18 cellular contexts compared by ENCODE assay signal in the genomic region with DNA sequence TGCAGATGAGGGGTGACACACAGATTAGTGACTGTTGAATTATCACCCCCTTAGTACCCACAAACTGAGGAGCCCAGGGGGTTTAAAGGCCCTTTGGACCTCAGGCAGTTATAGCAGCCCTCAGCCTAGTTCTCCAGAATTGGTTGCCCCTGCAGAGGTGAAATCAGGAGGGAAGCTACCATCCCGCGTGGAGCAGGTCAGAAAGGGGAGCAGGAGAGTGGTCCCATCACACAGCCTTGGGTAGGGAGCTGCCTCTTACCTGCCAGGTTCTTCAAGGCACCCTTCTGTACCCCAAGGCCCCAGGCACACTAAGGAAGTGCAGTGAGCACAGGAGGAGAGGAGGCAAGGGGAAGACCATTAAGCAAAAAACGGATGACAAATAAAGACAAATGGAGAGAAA.
"Had no signal": no experiment of that assay in that cellular context is flagged by ENCODE, and none has a peak within 500 bp of the region (broad histone marks: within the 10 kb centered on the region; RNA-seq: fewer than 3 reads in every experiment).

No MANE protein-coding gene starts in this region.

- H3K4me1 Mint-ChIP-seq: activated naive CD4-positive, alpha-beta T cell treated with anti-CD3 and anti-CD28 coated beads, Interleukin-2, amount 10 ng/mL, durations not matched to agents 7 days and 5 days; memory B cell had no signal

- H3K9me3 Mint-ChIP-seq: activated CD4-positive, alpha-beta memory T cell treated with anti-CD3 and anti-CD28 coated beads for 36 hours; activated naive CD4-positive, alpha-beta T cell treated with anti-CD3 and anti-CD28 coated beads, Interleukin-2, amount 10 ng/mL, durations not matched to agents 7 days and 5 days; effector memory CD8-positive, alpha-beta T cell; memory B cell; T-helper 1 cell treated with Interleukin-12 subunit alpha and Interleukin-12 subunit beta and Interleukin-4 antibody, amounts not matched to agents 30 μg/mL and 1 μg/mL, for 36 hours had no signal

- H3K27me3 ChIP-seq: cardiac muscle cell, esophagus muscularis mucosa, hepatocyte, tibial artery had no signal

- H3K4me3 ChIP-seq: cardiac muscle cell, esophagus muscularis mucosa, hepatocyte, tibial artery had no signal

- H3K27ac Mint-ChIP-seq: activated CD4-positive, alpha-beta memory T cell treated with anti-CD3 and anti-CD28 coated beads for 36 hours; activated naive CD4-positive, alpha-beta T cell treated with anti-CD3 and anti-CD28 coated beads, Interleukin-2, amount 10 ng/mL, durations not matched to agents 7 days and 5 days; effector memory CD8-positive, alpha-beta T cell; memory B cell; progenitor cell of endocrine pancreas; T-helper 1 cell treated with Interleukin-12 subunit alpha and Interleukin-12 subunit beta and Interleukin-4 antibody, amounts not matched to agents 30 μg/mL and 1 μg/mL, for 36 hours had no signal

- H3K36me3 Mint-ChIP-seq: activated CD4-positive, alpha-beta memory T cell treated with anti-CD3 and anti-CD28 coated beads for 36 hours; activated naive CD4-positive, alpha-beta T cell treated with anti-CD3 and anti-CD28 coated beads, Interleukin-2, amount 10 ng/mL, durations not matched to agents 7 days and 5 days; memory B cell had no signal

- ATAC-seq: effector memory CD8-positive, alpha-beta T cell; left cardiac atrium had no signal

- H3K36me3 ChIP-seq: cardiac muscle cell, esophagus muscularis mucosa, tibial artery had no signal

- DNase-seq: activated CD4-positive, alpha-beta memory T cell treated with anti-CD3 and anti-CD28 coated beads for 36 hours; activated CD4-positive, alpha-beta T cell treated with anti-CD3 and anti-CD28 coated beads for 48 hours; activated effector memory CD4-positive, alpha-beta T cell treated with anti-CD3 and anti-CD28 coated beads, Interleukin-2, amount 50 U/mL, for 16 hours; activated naive CD4-positive, alpha-beta T cell treated with anti-CD3 and anti-CD28 coated beads, Interleukin-2, amount 10 ng/mL, durations not matched to agents 7 days and 5 days; effector memory CD8-positive, alpha-beta T cell; glutamatergic neuron; left cardiac atrium; retina; stimulated activated CD4-positive, alpha-beta T cell treated with anti-CD3 and anti-CD28 coated beads, Interleukin-2, amount 100 ng/mL, for 48 hours; stimulated activated CD8-positive, alpha-beta memory T cell treated with anti-CD3 and anti-CD28 coated beads, Interleukin-4, amount 100 ng/mL, for 48 hours; stimulated activated naive CD4-positive, alpha-beta T cell treated with Interleukin-2 at 50 U/mL for 16 hours; tibial artery had no signal

- H3K9me3 ChIP-seq: esophagus muscularis mucosa, tibial artery had no signal

- H3K4me2 ChIP-seq: hepatocyte had no signal

- H3K27ac ChIP-seq: cardiac muscle cell, esophagus muscularis mucosa, hepatocyte, tibial artery had no signal

- H3K79me2 ChIP-seq: hepatocyte had no signal

- H3K4me3 Mint-ChIP-seq: activated CD4-positive, alpha-beta memory T cell treated with anti-CD3 and anti-CD28 coated beads for 36 hours; activated naive CD4-positive, alpha-beta T cell treated with anti-CD3 and anti-CD28 coated beads, Interleukin-2, amount 10 ng/mL, durations not matched to agents 7 days and 5 days; effector memory CD8-positive, alpha-beta T cell; memory B cell; T-helper 1 cell treated with Interleukin-12 subunit alpha and Interleukin-12 subunit beta and Interleukin-4 antibody, amounts not matched to agents 30 μg/mL and 1 μg/mL, for 36 hours had no signal
